In genomic region chr9:89274838-89275237, GRCh38 we compare ENCODE assay signal across 1 cellular context.
TF ChIP-seq lines count a peak whose summit lies in the region.

No MANE protein-coding gene starts in this region.

TF ChIP-seq in IMR-90, 13 proteins besides CTCF, POLR2A, EP300 and RAD21 (continued from another document):
- TF ChIP-seq CHD1 (IDR thresholded peaks at IDR 0.05; ENCODE audit: low read depth, low read length) (no peak), ELK1 (IDR thresholded peaks at IDR 0.05; ENCODE audit: borderline replicate concordance, low read depth, low read length) (no peak), RFX5 (IDR thresholded peaks at IDR 0.05; ENCODE audit: low read depth, low read length) (no peak), CEBPB (IDR thresholded peaks at IDR 0.05; ENCODE audit: low read depth, low read length) (peak; percentile 94)
- TF ChIP-seq, protein P1, sequence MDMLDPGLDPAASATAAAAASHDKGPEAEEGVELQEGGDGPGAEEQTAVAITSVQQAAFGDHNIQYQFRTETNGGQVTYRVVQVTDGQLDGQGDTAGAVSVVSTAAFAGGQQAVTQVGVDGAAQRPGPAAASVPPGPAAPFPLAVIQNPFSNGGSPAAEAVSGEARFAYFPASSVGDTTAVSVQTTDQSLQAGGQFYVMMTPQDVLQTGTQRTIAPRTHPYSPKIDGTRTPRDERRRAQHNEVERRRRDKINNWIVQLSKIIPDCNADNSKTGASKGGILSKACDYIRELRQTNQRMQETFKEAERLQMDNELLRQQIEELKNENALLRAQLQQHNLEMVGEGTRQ (IDR thresholded peaks at IDR 0.05; ENCODE audit: low read depth, low read length) = no peak
